In genomic region chr6:147103007-147103406, GRCh38 we compare ENCODE assay signal across 29 cellular contexts.
"Had no signal": no experiment of that assay in that cellular context is flagged by ENCODE, and none has a peak within 500 bp of the region (broad histone marks: within the 10 kb centered on the region; RNA-seq: fewer than 3 reads in every experiment).

No MANE protein-coding gene starts in this region.

- H3K4me3 Mint-ChIP-seq: natural killer cell; nephron; neural progenitor cell; stimulated activated memory B cell treated with anti-CD40 and anti-IgM and Interleukin-4, amounts not matched to agents 10 μg/mL and 1 μg/mL and 100 μg/mL, for 72 hours had no signal

- H3K27ac Mint-ChIP-seq: natural killer cell; nephron; neural progenitor cell; progenitor cell of endocrine pancreas; stimulated activated memory B cell treated with anti-CD40 and anti-IgM and Interleukin-4, amounts not matched to agents 10 μg/mL and 1 μg/mL and 100 μg/mL, for 72 hours had no signal

- H3K4me1 Mint-ChIP-seq: natural killer cell had no signal

- H3K9me3 Mint-ChIP-seq: nephron; neural progenitor cell; stimulated activated memory B cell treated with anti-CD40 and anti-IgM and Interleukin-4, amounts not matched to agents 10 μg/mL and 1 μg/mL and 100 μg/mL, for 72 hours had no signal

- H3K27me3 ChIP-seq: neural progenitor cell, ovary, spleen, stomach, thyroid gland, tibial nerve, upper lobe of left lung, vagina had no signal

- FAIRE-seq: urothelium cell line had no signal

- H3K36me3 ChIP-seq: neural progenitor cell, ovary, spleen, stomach, thoracic aorta, thyroid gland, tibial nerve, upper lobe of left lung, vagina had no signal

- H3K4me1 ChIP-seq: neural progenitor cell, psoas muscle, stomach, thyroid gland, tibial nerve, upper lobe of left lung, vagina had no signal

- H3K36me3 Mint-ChIP-seq: natural killer cell; neural progenitor cell; stimulated activated memory B cell treated with anti-CD40 and anti-IgM and Interleukin-4, amounts not matched to agents 10 μg/mL and 1 μg/mL and 100 μg/mL, for 72 hours had no signal

- H3K27me3 Mint-ChIP-seq: progenitor cell of endocrine pancreas; stimulated activated memory B cell treated with anti-CD40 and anti-IgM and Interleukin-4, amounts not matched to agents 10 μg/mL and 1 μg/mL and 100 μg/mL, for 72 hours had no signal

- H3K79me2 ChIP-seq: parathyroid adenoma had no signal

- ATAC-seq: natural killer cell; psoas muscle; right cardiac atrium; sciatic nerve; stimulated activated naive CD8-positive, alpha-beta T cell treated with anti-CD3 and anti-CD28 coated beads, Interleukin-15, Interleukin-2, amounts not matched to agents 100 U/mL and 50 U/mL, for 24 hours had no signal

- H3K4me3 ChIP-seq: neural progenitor cell, ovary, psoas muscle, skin epidermis, smooth muscle cell, spleen, stomach, thoracic aorta, thyroid gland, tibial nerve, upper lobe of left lung, vagina had no signal

- H3K4me2 ChIP-seq: neural progenitor cell, smooth muscle cell had no signal

- H3K27ac ChIP-seq: neural progenitor cell, ovary, parathyroid adenoma, psoas muscle, skin epidermis, stomach, thoracic aorta, thyroid gland, tibial nerve, upper lobe of left lung, vagina had no signal

- H2AFZ ChIP-seq: neural progenitor cell, parathyroid adenoma had no signal

- DNase-seq: natural killer cell; occipital lobe; ovary; posterior cingulate gyrus; psoas muscle; right cardiac atrium; spleen; stimulated activated CD4-positive, alpha-beta T cell treated with anti-CD3 and anti-CD28 coated beads, Interleukin-12 subunit alpha, Interleukin-12 subunit beta, amount 100 ng/mL, for 4 hours; stimulated activated CD4-positive, alpha-beta T cell treated with anti-CD3 and anti-CD28 coated beads, Interleukin-1b, Interleukin-23, amount 100 ng/mL, for 48 hours; stimulated activated CD4-positive, alpha-beta T cell treated with anti-CD3 and anti-CD28 coated beads, Interleukin-4, amount 100 ng/mL, for 1 hour; stimulated activated CD4-positive, alpha-beta T cell treated with anti-CD3 and anti-CD28 coated beads, Interleukin-4, amount 100 ng/mL, for 4 hours; stimulated activated CD8-positive, alpha-beta memory T cell treated with anti-CD3 and anti-CD28 coated beads, Interleukin-4, amount 100 ng/mL, for 48 hours; stimulated activated naive CD8-positive, alpha-beta T cell treated with anti-CD3 and anti-CD28 coated beads, Interleukin-15, Interleukin-2, amounts not matched to agents 100 U/mL and 50 U/mL, for 24 hours; stomach; thyroid gland; trophoblast cell; upper lobe of left lung had no signal

- H3K9ac ChIP-seq: neural progenitor cell, parathyroid adenoma had no signal

- H3K9me3 ChIP-seq: ovary, psoas muscle, spleen, stomach, thoracic aorta, thyroid gland, tibial nerve, upper lobe of left lung, vagina had no signal
